In genomic region chr7:68857571-68857970, GRCh38 we compare ENCODE assay signal across 5 cellular contexts.
"Had no signal": no experiment of that assay in that cellular context is flagged by ENCODE, and none has a peak within 500 bp of the region (broad histone marks: within the 10 kb centered on the region; RNA-seq: fewer than 3 reads in every experiment).

No MANE protein-coding gene starts in this region.

- H3K4me3 ChIP-seq: GM23338, K562 had no signal

- H3K4me2 ChIP-seq: GM23338 had no signal

- ATAC-seq: GM23338, K562 had no signal

- H2AFZ ChIP-seq: GM23338 had no signal

- DNase-seq: H9, HCEC 1CT, IMR-90 had no signal
